In the genomic region with DNA sequence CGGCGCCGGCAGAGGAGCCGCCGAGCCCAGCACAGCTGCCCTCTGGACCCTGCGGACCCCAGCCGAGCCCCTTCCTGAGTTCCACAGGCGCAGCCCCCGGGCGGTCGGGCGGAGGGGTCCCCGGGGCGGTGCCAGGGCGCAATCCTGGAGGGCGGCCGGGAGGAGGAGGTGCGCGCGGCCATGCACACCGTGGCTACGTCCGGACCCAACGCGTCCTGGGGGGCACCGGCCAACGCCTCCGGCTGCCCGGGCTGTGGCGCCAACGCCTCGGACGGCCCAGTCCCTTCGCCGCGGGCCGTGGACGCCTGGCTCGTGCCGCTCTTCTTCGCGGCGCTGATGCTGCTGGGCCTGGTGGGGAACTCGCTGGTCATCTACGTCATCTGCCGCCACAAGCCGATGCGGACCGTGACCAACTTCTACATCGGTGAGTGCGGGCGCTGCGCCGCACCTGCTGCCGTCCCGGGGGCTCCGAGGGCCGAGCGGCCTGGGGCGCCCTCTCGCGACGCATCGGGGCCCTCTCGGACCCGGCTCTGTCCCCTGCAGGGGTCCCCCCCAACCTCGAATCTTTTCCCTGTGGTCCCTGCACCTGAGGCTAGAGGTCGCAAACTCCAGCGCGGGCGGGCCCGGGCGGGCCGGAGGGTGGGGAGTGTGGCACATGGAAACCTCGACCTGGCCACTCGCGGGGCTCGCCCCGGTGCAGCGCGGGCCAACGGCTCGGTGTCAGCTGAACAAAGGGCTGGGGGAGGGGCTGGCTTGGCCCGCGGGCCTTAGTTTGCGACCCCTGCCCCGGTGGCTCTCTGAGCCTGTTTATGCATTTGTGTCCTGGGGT, we compare ENCODE assay signal across 8 cellular contexts. TPM values are rescaled to one million over a fixed set of nuclear protein-coding genes. Genes with fewer than 3 reads are reported as not detected.
DNase-seq lines count a peak whose midpoint lies in the region; ATAC-seq, FAIRE-seq and TF ChIP-seq lines count a peak whose summit lies in the region.

A gene (plus strand): TSS at position 11 of the 829 bp plus-strand sequence. CDS start 170 bp downstream, at position 181.

- no peaks in the 10 kb centered on the region for H3K36me3 ChIP-seq in cardiac muscle cell
- H3K36me3 ChIP-seq in HepG2 (replicated peaks in 1 of 2; ENCODE audit: control insufficient read depth in 1 of 2, insufficient read depth in 2 of 2, low read length in 2 of 2), result no peaks in the 10 kb centered on the region
- no peaks in the 10 kb centered on the region for H3K36me3 ChIP-seq in tibial nerve

- FAIRE-seq in HepG2 (lab: Jason Lieb, UNC), result peak; percentile 8

- peaks cover 6% of the 10 kb centered on the region for H3K79me2 ChIP-seq in HepG2 (ENCODE audit: insufficient read depth, low read length)

- H3K4me2 ChIP-seq in HepG2 (ENCODE audit: low read depth, low read length), result peak within 1 kb of the TSS; percentile 92

- TF ChIP-seq CTCF in cardiac muscle cell (IDR thresholded peaks at IDR 0.05; ENCODE audit: low read depth, low read length) (peak; percentile 44), HepG2 (CRISPR knock-in tag; IDR thresholded peaks at IDR 0.05) (peak; percentile 90), tibial nerve (IDR thresholded peaks at IDR 0.05) (peak in 4 of 5 experiments; percentile 20 to 50 (median 34))

- peak within 1 kb of the TSS; percentile 73 for H3K9ac ChIP-seq in HepG2 (ENCODE audit: insufficient read depth, low read depth, low read length)

- H3K4me3 ChIP-seq in cardiac muscle cell (peak within 1 kb of the TSS; percentile 30), HepG2 (replicated peaks in 1 of 3; ENCODE audit: insufficient read depth in 1 of 3, low read depth in 2 of 3, low read length in 3 of 3) (peak within 1 kb of the TSS; percentile 52 to 96 (median 57)), tibial nerve (peak within 1 kb of the TSS; percentile 1 to 35 (median 20))

- peak; percentile 92 for TF ChIP-seq RAD21 in HepG2 (CRISPR knock-in tag; IDR thresholded peaks at IDR 0.05)

- TF ChIP-seq POLR2A in HepG2 (IDR thresholded peaks at IDR 0.05; ENCODE audit: insufficient read depth in 1 of 2, low read depth in 2 of 2, low read length in 2 of 2) (peak in 1 of 2 experiments; percentile 76; a peak in 2 of 4 replicates), tibial nerve (IDR thresholded peaks at IDR 0.05) (no peak)

- intact Hi-C loops in left cardiac atrium (cut with DNase I), result loop anchor here (2.0 to 5.0 kb wide), 2 partner anchors 55 to 149 kb away; no protein-coding TSS in a partner anchor
- intact Hi-C loops in HepG2 (cut with micrococcal nuclease; ENCODE audit: unreplicated experiment), result loop anchor here (2.0 to 5.0 kb wide), 2 partner anchors 55 to 150 kb away; no protein-coding TSS in a partner anchor

- POLR2A ChIA-PET in HepG2 (lab: Yijun Ruan, JAX), result interaction anchor here (1.2 kb wide), 1 partner anchor 24 kb away, joined by 4 read pairs; a partner anchor contains a TSS

- no peak within 1 kb of the TSS for H2AFZ ChIP-seq in HepG2 (ENCODE audit: low read length)

- CTCF ChIA-PET in HepG2 (lab: Yijun Ruan, JAX; ENCODE audit: low intra/inter-chr PET ratio, low total read pairs), result interaction anchor here (1.1 to 2.4 kb wide), 3 partner anchors 54 to 147 kb away, joined by 3 to 14 read pairs (median 11); no protein-coding TSS in a partner anchor

- H3K27me3 ChIP-seq in cardiac muscle cell (peaks cover 54% of the 10 kb centered on the region), HepG2 (ENCODE audit: control insufficient read depth in 1 of 2, insufficient read depth in 2 of 2, low read length in 2 of 2) (no peaks in the 10 kb centered on the region; a peak in 1 of 5 replicates), tibial nerve (peaks cover 3 to 50% of the 10 kb centered on the region in 2 donors)

- H3K4me1 ChIP-seq in cardiac muscle cell (ENCODE audit: low read depth) (no peaks in the 10 kb centered on the region), HepG2 (ENCODE audit: insufficient read depth, low read length) (peaks cover 24% of the 10 kb centered on the region), tibial nerve (peaks cover 0 to 59% (median 29%) of the 10 kb centered on the region in 4 donors)

- TF ChIP-seq EP300 in HepG2 (IDR thresholded peaks at IDR 0.05; ENCODE audit: low read depth in 2 of 2, low read length in 2 of 2) (no peak), HepG2 (CRISPR knock-in tag; IDR thresholded peaks at IDR 0.05; ENCODE audit: borderline replicate concordance) (no peak; the same call in 1 of the 2 replicates), tibial nerve (IDR thresholded peaks at IDR 0.05) (no peak)

- DNase-seq in cardiac muscle cell (ENCODE audit: low read depth in 1 of 2, low spot score in 1 of 2) (peak in 1 of 2 donors; percentile 75), left cardiac atrium (no peak), OCI-M1 (lab: John Stamatoyannopoulos, UW) (peak; percentile 57), astrocyte of the hippocampus (ENCODE audit: low read depth, low spot score) (peak; percentile 46), HepG2 (ENCODE audit: low spot score) (peak; percentile 71), tibial nerve (ENCODE audit: low spot score in 2 of 2) (no peak), A172 (ENCODE audit: low spot score) (no peak)

- WGBS in HepG2 (ENCODE audit: low lambda C conversion rate), result 0% methylated on average over 11 of the region's 87 CpGs
- 1% methylated on average over 34 to 37 of the region's 87 CpGs for WGBS in tibial nerve, 2 donors

- no peak for ATAC-seq in left cardiac atrium
- ATAC-seq in HepG2, result peak; percentile 74
- no peak for ATAC-seq in HG02840 (IDR thresholded peaks at IDR 0.05; ENCODE audit: low FRiP score, unreplicated experiment)

- no peaks in the 10 kb centered on the region for H4K20me1 ChIP-seq in HepG2 (ENCODE audit: insufficient read depth, low read length)

- in situ Hi-C loops in HepG2 (cut with HindIII; ENCODE audit: extremely low pct_ligation_motif_present, low pct_unique_long_range_greater_than_20kb), result loop anchor here (5.0 kb wide), 1 partner anchor 55 kb away; no protein-coding TSS in a partner anchor

- BruUV-seq in HepG2 (replicated peaks; lab: Mats Ljungman, UMichigan), result TSS peak; percentile 80

- no peak within 1 kb of the TSS for H3K27ac ChIP-seq in cardiac muscle cell
- peak within 1 kb of the TSS; percentile 71 for H3K27ac ChIP-seq in HepG2 (ENCODE audit: extremely low read length, insufficient read depth, low read length)
- H3K27ac ChIP-seq in tibial nerve, result no peak within 1 kb of the TSS

- no peaks in the 10 kb centered on the region for H3K9me3 ChIP-seq in cardiac muscle cell (ENCODE audit: low read depth)
- H3K9me3 ChIP-seq in HepG2 (ENCODE audit: low read length), result no peaks in the 10 kb centered on the region
- no peaks in the 10 kb centered on the region for H3K9me3 ChIP-seq in tibial nerve

TF ChIP-seq in HepG2, 621 proteins besides CTCF, POLR2A, EP300 and RAD21 (continues in another document):
- TF ChIP-seq, protein P1, sequence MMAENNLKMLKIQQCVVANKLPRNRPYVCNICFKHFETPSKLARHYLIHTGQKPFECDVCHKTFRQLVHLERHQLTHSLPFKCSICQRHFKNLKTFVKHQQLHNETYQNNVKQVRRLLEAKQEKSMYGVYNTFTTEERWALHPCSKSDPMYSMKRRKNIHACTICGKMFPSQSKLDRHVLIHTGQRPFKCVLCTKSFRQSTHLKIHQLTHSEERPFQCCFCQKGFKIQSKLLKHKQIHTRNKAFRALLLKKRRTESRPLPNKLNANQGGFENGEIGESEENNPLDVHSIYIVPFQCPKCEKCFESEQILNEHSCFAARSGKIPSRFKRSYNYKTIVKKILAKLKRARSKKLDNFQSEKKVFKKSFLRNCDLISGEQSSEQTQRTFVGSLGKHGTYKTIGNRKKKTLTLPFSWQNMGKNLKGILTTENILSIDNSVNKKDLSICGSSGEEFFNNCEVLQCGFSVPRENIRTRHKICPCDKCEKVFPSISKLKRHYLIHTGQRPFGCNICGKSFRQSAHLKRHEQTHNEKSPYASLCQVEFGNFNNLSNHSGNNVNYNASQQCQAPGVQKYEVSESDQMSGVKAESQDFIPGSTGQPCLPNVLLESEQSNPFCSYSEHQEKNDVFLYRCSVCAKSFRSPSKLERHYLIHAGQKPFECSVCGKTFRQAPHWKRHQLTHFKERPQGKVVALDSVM (CRISPR knock-in tag; IDR thresholded peaks at IDR 0.05), result peak; percentile 74
- TF ChIP-seq, protein P2, sequence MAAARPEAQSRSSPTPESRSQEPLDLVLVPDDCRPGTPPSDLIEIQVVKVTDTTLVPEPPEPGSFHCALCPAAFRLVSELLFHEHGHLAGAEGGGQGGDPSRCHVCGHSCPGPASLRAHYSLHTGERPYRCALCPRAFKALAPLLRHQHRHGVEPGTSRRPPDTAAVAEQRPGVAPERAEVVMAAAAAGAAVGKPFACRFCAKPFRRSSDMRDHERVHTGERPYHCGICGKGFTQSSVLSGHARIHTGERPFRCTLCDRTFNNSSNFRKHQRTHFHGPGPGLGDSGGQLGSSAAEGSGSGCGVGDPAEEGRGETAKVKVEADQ (CRISPR knock-in tag; IDR thresholded peaks at IDR 0.05; ENCODE audit: borderline replicate concordance), result 0 out of 2 replicates have a peak, but pooled peaks have one; percentile 54
- TF ChIP-seq FLYWCH1 (CRISPR knock-in tag; IDR thresholded peaks at IDR 0.05), result no peak

RNA-seq across cellular contexts. Expression of the gene that starts here (rescaled TPM):
- total RNA-seq in cardiac muscle cell, result 0.46 and 1.2 TPM in 2 replicates
- 1.9 and 3.2 TPM in 2 replicates for polyA plus RNA-seq in cardiac muscle cell
- total RNA-seq in left cardiac atrium, result not detected
- 3.9 and 10.2 TPM in 2 replicates for total RNA-seq in HepG2 (2016; rRNA removed; fragmentation: Illumina TruSeq; extraction: Trizol)
- total RNA-seq in HepG2 (2016; cell fraction: cytosol; rRNA removed; fragmentation: Illumina TruSeq; extraction: Trizol; ENCODE audit: low read depth), result 4.7 and 5.1 TPM in 2 replicates
- total RNA-seq in HepG2 (2016; cell fraction: insoluble cytoplasmic fraction; rRNA removed; fragmentation: Illumina TruSeq; extraction: Trizol), result 3.2 and 9.6 TPM in 2 replicates
- total RNA-seq in HepG2 (2016; cell fraction: membrane; rRNA removed; fragmentation: Illumina TruSeq; extraction: Trizol), result 7.1 and 8.6 TPM in 2 replicates
- total RNA-seq in HepG2 (2016; cell fraction: nucleus; rRNA removed; fragmentation: Illumina TruSeq; extraction: Trizol), result 8.2 and 8.4 TPM in 2 replicates
- polyA plus RNA-seq in HepG2 (2011; rRNA removed), result 1.1 and 1.5 TPM in 2 replicates
- 1.6 and 3.0 TPM in 2 replicates for polyA plus RNA-seq in HepG2 (2011; cell fraction: cytosol; rRNA removed)
- polyA plus RNA-seq in HepG2 (2011; cell fraction: nucleus; rRNA removed), result 10.4 and 11.9 TPM in 2 replicates
- polyA plus RNA-seq in HepG2 (2012), result 2.8 and 4.0 TPM in 2 replicates
- 3.6 and 4.4 TPM in 2 replicates for polyA plus RNA-seq in HepG2 (2016; cell fraction: cytosol; fragmentation: Illumina TruSeq; extraction: Trizol; ENCODE audit: low read depth)
- 4.2 and 5.9 TPM in 2 replicates for polyA plus RNA-seq in HepG2 (2016; cell fraction: insoluble cytoplasmic fraction; fragmentation: Illumina TruSeq; extraction: Trizol; ENCODE audit: low read depth)
- polyA plus RNA-seq in HepG2 (2016; cell fraction: membrane; fragmentation: Illumina TruSeq; extraction: Trizol; ENCODE audit: low read depth), result 4.5 and 6.0 TPM in 2 replicates
- polyA plus RNA-seq in HepG2 (2016; cell fraction: nucleus; fragmentation: Illumina TruSeq; extraction: Trizol; ENCODE audit: insufficient read depth, low read depth), result 15.3 and 19.1 TPM in 2 replicates
- polyA minus RNA-seq in HepG2 (2011; rRNA and poly(A)+ RNA removed; ENCODE audit: low replicate concordance), result 5.9 TPM in 1 of 2 replicates, not detected in the other
- 2.4 and 3.7 TPM in 2 replicates for polyA minus RNA-seq in HepG2 (2011; cell fraction: cytosol; rRNA and poly(A)+ RNA removed)
- 0.50 and 0.77 TPM in 2 replicates for polyA minus RNA-seq in HepG2 (2011; cell fraction: nucleus; rRNA and poly(A)+ RNA removed)
- not detected for total RNA-seq in tibial nerve
- not detected in 2 replicates for total RNA-seq in A172 (2014; rRNA removed; shearing (Covaris generic))

Comparison
In these comparisons a context has a peak if more than half of its experiments do, and no peak if none do; other contexts are left out.
1. DNase-seq: peak in OCI-M1 (single experiment), astrocyte of the hippocampus (single experiment) and HepG2 (single experiment); none in left cardiac atrium (single experiment), tibial nerve (0 of 2) and A172 (single experiment).
2. CTCF ChIP-seq: peak in every context shown above with its lines; median percentile 90 in HepG2; 44 in cardiac muscle cell; 34 in tibial nerve.
3. Peak in every context shown above with its lines, with median percentiles within 50 percentile points of each other: H3K4me3 ChIP-seq.